In genomic region chr14:75568791-75569190, GRCh38 we compare ENCODE assay signal across 1 cellular context.
TF ChIP-seq lines count a peak whose summit lies in the region.

No MANE protein-coding gene starts in this region.

TF ChIP-seq in HEK293T, 16 proteins besides CTCF, POLR2A, EP300 and RAD21 (continued from another document):
- TF ChIP-seq ELF4 (IDR thresholded peaks at IDR 0.05) = no peak
- no peak for TF ChIP-seq CTBP1 (IDR thresholded peaks at IDR 0.05; ENCODE audit: borderline replicate concordance)
